26 cellular contexts compared by ENCODE assay signal in genomic region chr15:38225381-38225780, GRCh38.
"Had no signal": no experiment of that assay in that cellular context is flagged by ENCODE, and none has a peak within 500 bp of the region (broad histone marks: within the 10 kb centered on the region; RNA-seq: fewer than 3 reads in every experiment).

No MANE protein-coding gene starts in this region.

- H3K36me3 ChIP-seq: breast epithelium, SJSA1 had no signal

- H3K27ac ChIP-seq: breast epithelium, KMS-11, SJSA1 had no signal

- H3K27me3 ChIP-seq: breast epithelium, SJSA1 had no signal

- H3K4me3 ChIP-seq: breast epithelium, SJSA1 had no signal

- H3K9me3 ChIP-seq: breast epithelium, SJSA1 had no signal

- H3K9ac ChIP-seq: KMS-11 had no signal

- H3K4me2 ChIP-seq: KMS-11 had no signal

- ATAC-seq: activated CD8-positive, alpha-beta T cell treated with anti-CD3 and anti-CD28 coated beads, Interleukin-2, amount 10 ng/mL, durations not matched to agents 7 days and 5 days; activated naive CD4-positive, alpha-beta T cell treated with anti-CD3 and anti-CD28 coated beads, Interleukin-2, amount 50 U/mL, for 72 hours; activated naive CD8-positive, alpha-beta T cell treated with anti-CD3 and anti-CD28 coated beads, Interleukin-2, amount 50 U/mL, for 24 hours; Panc1; WTC11 had no signal

- H3K4me1 ChIP-seq: breast epithelium had no signal

- DNase-seq: activated CD4-positive, alpha-beta T cell treated with anti-CD3 and anti-CD28 coated beads for 48 hours; activated CD4-positive, alpha-beta T cell treated with anti-CD3 and anti-CD28 coated beads, Interleukin-2, amount 50 U/mL, for 4 hours; activated CD4-positive, CD25-positive, alpha-beta regulatory T cell treated with anti-CD3 and anti-CD28 coated beads, Interleukin-2, amount 50 U/mL, for 72 hours; activated CD8-positive, alpha-beta memory T cell treated with anti-CD3 and anti-CD28 coated beads, Interleukin-2, amount 50 U/mL, for 48 hours; activated CD8-positive, alpha-beta T cell treated with anti-CD3 and anti-CD28 coated beads, Interleukin-2, amount 10 ng/mL, durations not matched to agents 7 days and 5 days; activated naive CD4-positive, alpha-beta T cell; activated naive CD8-positive, alpha-beta T cell treated with anti-CD3 and anti-CD28 coated beads, Interleukin-2, amount 50 U/mL, for 24 hours; activated T-cell treated with anti-CD3 and anti-CD28 coated beads, Interleukin-2, amount 50 U/mL, for 1 hour; caudate nucleus; MM.1S; NCI-H1105; NCI-H1436; NCI-H1694 treated with DMSO at 0.1 percent for 48 hours; NCI-H2029 treated with DMSO at 0.1 percent for 48 hours; NCI-H510A treated with DMSO at 0.1 percent for 48 hours; NCI-H69; NK-92 treated with Interleukin-12 subunit alpha and Interleukin-12 subunit beta, amount 100 ng/mL, for 24 hours; OCI-M1; Right ventricle myocardium superior; RPMI8226 had no signal
